In genomic region chr7:144323359-144323758, GRCh38 we compare ENCODE assay signal across 15 cellular contexts. TPM values are rescaled to one million over a fixed set of nuclear protein-coding genes. Genes with fewer than 3 reads are reported as not detected.
"Had no signal": no experiment of that assay in that cellular context is flagged by ENCODE, and none has a peak within 500 bp of the region (broad histone marks: within the 10 kb centered on the region; RNA-seq: fewer than 3 reads in every experiment).

No MANE protein-coding gene starts in this region.

RNA-seq across cellular contexts. Expression of gene OR2A1, which starts 11.1 kb away (rescaled TPM):
- total RNA-seq: cerebellum, dermis blood vessel endothelial cell, endothelial cell of umbilical vein, foreskin keratinocyte, frontal cortex, hepatocyte, kidney, left colon, left lobe of liver, left ventricle myocardium inferior, lung, mononuclear cell, mucosa of gallbladder had no signal
- polyA plus RNA-seq: foreskin keratinocyte, immature natural killer cell, mammary epithelial cell had no signal

RNA-seq across cellular contexts. Expression of gene CTAGE8, which starts 54.3 kb away (rescaled TPM):
- total RNA-seq: cerebellum, dermis blood vessel endothelial cell had no signal
- polyA plus RNA-seq: immature natural killer cell had no signal

RNA-seq across cellular contexts. Expression of gene OR2A7, which starts 58.8 kb away (rescaled TPM):
- total RNA-seq: dermis blood vessel endothelial cell, endothelial cell of umbilical vein, frontal cortex had no signal
- polyA plus RNA-seq: immature natural killer cell had no signal
